18 cellular contexts compared by ENCODE assay signal in the genomic region with DNA sequence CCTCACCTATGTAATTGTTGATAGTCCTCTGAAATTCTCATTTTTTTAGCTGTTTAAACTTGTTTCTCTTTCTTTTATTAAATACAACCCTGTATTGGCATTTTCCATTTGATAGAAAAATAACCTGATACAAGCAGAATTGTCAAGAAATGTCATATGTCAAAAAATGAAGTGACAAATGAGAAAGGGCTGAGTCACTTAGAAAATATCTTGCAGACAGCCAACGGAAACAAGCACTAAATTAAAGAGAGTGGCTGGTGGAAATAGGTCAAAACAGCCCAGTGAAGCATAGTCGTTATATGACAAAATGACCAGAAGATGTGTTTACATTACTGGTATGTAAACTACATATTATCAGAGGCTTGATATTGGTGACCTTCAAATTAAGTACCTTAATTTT.
"Had no signal": no experiment of that assay in that cellular context is flagged by ENCODE, and none has a peak within 500 bp of the region (broad histone marks: within the 10 kb centered on the region; RNA-seq: fewer than 3 reads in every experiment).

No MANE protein-coding gene starts in this region.

- H3K9me3 ChIP-seq: prostate gland, tibial nerve, vagina had no signal

- H3K4me3 ChIP-seq: prostate gland, spleen, tibial nerve, vagina had no signal

- H3K36me3 ChIP-seq: prostate gland, spleen, tibial nerve, vagina had no signal

- H3K27me3 ChIP-seq: spleen, tibial nerve, vagina had no signal

- DNase-seq: activated CD4-positive, alpha-beta T cell treated with anti-CD3 and anti-CD28 coated beads for 36 hours; activated CD8-positive, alpha-beta memory T cell treated with anti-CD3 and anti-CD28 coated beads, Interleukin-2, amount 50 U/mL, for 4 hours; activated CD8-positive, alpha-beta T cell treated with anti-CD3 and anti-CD28 coated beads for 36 hours; activated naive CD8-positive, alpha-beta T cell treated with anti-CD3 and anti-CD28 coated beads, Interleukin-2, amount 10 ng/mL, durations not matched to agents 7 days and 5 days; aorta; foreskin melanocyte; head of caudate nucleus; left colon; naive thymus-derived CD8-positive, alpha-beta T cell; occipital lobe; spleen; stimulated activated CD4-positive, alpha-beta T cell treated with anti-CD3 and anti-CD28 coated beads, Interleukin-1b, Interleukin-23, amount 100 ng/mL, for 48 hours; stimulated activated naive B cell treated with anti-CD40 and anti-IgM and Interleukin-4, amounts not matched to agents 10 μg/mL and 1 μg/mL and 100 μg/mL, for 72 hours had no signal

- H3K27ac ChIP-seq: prostate gland, spleen, tibial nerve, vagina, VCaP had no signal

- ATAC-seq: activated CD4-positive, alpha-beta T cell treated with anti-CD3 and anti-CD28 coated beads for 36 hours; activated CD8-positive, alpha-beta T cell treated with anti-CD3 and anti-CD28 coated beads for 36 hours; left colon; naive thymus-derived CD8-positive, alpha-beta T cell; sciatic nerve; stimulated activated naive B cell treated with anti-CD40 and anti-IgM and Interleukin-4, amounts not matched to agents 10 μg/mL and 1 μg/mL and 100 μg/mL, for 72 hours had no signal

- H3K4me1 ChIP-seq: prostate gland, spleen, tibial nerve, vagina had no signal
